ENCODE assay signal across 24 cellular contexts in the genomic region with DNA sequence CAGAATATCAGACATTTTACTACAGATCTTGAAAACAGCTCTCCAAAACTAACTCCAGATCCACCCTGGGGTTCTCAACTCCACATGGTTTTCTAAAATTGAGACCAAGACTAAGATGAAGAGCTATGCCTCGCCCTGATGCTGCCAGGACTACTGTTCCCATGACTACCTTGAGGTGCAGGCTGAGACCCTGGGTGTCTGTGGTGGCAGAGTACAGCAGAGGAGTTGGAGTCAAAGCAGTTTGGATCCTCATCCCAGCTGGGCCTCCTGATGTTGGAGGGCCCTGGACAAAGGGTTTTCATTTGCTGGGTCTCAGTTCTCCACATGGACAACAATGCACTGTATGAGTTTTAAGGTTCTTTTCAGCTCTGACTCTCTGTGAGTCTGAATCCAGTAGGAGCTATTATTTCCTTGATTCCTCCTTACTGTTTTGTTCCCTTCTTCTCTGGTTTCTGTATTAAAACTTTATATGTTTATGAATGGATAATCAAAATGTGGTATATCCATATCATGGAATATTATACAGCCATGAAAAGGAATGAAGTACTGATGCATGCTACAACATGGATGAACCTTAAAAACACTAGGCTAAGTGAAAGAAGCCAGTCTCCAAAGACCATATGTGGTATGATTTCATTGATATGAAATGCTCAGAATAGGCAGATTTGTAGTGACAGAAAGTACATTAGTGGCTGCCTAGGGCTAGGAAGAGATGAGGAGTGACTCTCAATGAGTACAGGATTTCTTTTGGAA.
"Had no signal": no experiment of that assay in that cellular context is flagged by ENCODE, and none has a peak within 500 bp of the region (broad histone marks: within the 10 kb centered on the region; RNA-seq: fewer than 3 reads in every experiment).

No MANE protein-coding gene starts in this region.

- H3K27me3 Mint-ChIP-seq: activated CD4-positive, alpha-beta memory T cell treated with anti-CD3 and anti-CD28 coated beads, Interleukin-2, amount 10 ng/mL, durations not matched to agents 7 days and 5 days; activated CD4-positive, alpha-beta T cell treated with anti-CD3 and anti-CD28 coated beads, Interleukin-2, amount 10 ng/mL, durations not matched to agents 7 days and 5 days had no signal

- H3K27me3 ChIP-seq: esophagus squamous epithelium, heart right ventricle, left lung, neutrophil, right lobe of liver, upper lobe of left lung had no signal

- H3K27ac ChIP-seq: brain microvascular endothelial cell, esophagus squamous epithelium, heart right ventricle, left lung, neutrophil, right lobe of liver, thoracic aorta, upper lobe of left lung had no signal

- DNase-seq: activated CD4-positive, alpha-beta T cell treated with anti-CD3 and anti-CD28 coated beads for 1 hour; activated CD4-positive, alpha-beta T cell treated with anti-CD3 and anti-CD28 coated beads, Interleukin-2, amount 10 ng/mL, durations not matched to agents 7 days and 5 days; activated effector memory CD4-positive, alpha-beta T cell treated with Interleukin-2 at 50 U/mL for 16 hours; activated naive CD4-positive, alpha-beta T cell treated with anti-CD3 and anti-CD28 coated beads for 36 hours; activated naive CD8-positive, alpha-beta T cell treated with anti-CD3 and anti-CD28 coated beads, Interleukin-2, amount 10 ng/mL, durations not matched to agents 7 days and 5 days; brain microvascular endothelial cell; cortex of kidney; esophagus squamous epithelium; foreskin melanocyte; heart right ventricle; kidney glomerular epithelial cell; left lung; naive B cell; nephron progenitor cell; right lobe of liver; stimulated activated CD4-positive, alpha-beta T cell treated with anti-CD3 and anti-CD28 coated beads, Interleukin-2, amount 100 ng/mL, for 48 hours; stimulated activated naive CD8-positive, alpha-beta T cell treated with anti-CD3 and anti-CD28 coated beads, Interleukin-15, Interleukin-2, amounts not matched to agents 100 U/mL and 50 U/mL, for 24 hours; T-helper 2 cell; upper lobe of left lung had no signal

- H3K9me3 ChIP-seq: neutrophil, right lobe of liver, thoracic aorta had no signal

- H3K36me3 Mint-ChIP-seq: activated naive CD8-positive, alpha-beta T cell treated with anti-CD3 and anti-CD28 coated beads, Interleukin-2, amount 10 ng/mL, durations not matched to agents 7 days and 5 days had no signal

- H3K27ac Mint-ChIP-seq: activated CD4-positive, alpha-beta memory T cell treated with anti-CD3 and anti-CD28 coated beads, Interleukin-2, amount 10 ng/mL, durations not matched to agents 7 days and 5 days; activated CD4-positive, alpha-beta T cell treated with anti-CD3 and anti-CD28 coated beads, Interleukin-2, amount 10 ng/mL, durations not matched to agents 7 days and 5 days; activated naive CD4-positive, alpha-beta T cell treated with anti-CD3 and anti-CD28 coated beads for 36 hours; activated naive CD8-positive, alpha-beta T cell treated with anti-CD3 and anti-CD28 coated beads, Interleukin-2, amount 10 ng/mL, durations not matched to agents 7 days and 5 days; mesothelial cell of epicardium; nephron progenitor cell had no signal

- H3K4me3 ChIP-seq: esophagus squamous epithelium, heart right ventricle, left lung, lung, right lobe of liver, thoracic aorta, upper lobe of left lung had no signal

- H3K4me1 ChIP-seq: esophagus squamous epithelium had no signal

- ATAC-seq: heart right ventricle; left lung; right lobe of liver; stimulated activated naive CD8-positive, alpha-beta T cell treated with anti-CD3 and anti-CD28 coated beads, Interleukin-15, Interleukin-2, amounts not matched to agents 100 U/mL and 50 U/mL, for 24 hours had no signal

- H3K4me3 Mint-ChIP-seq: activated CD4-positive, alpha-beta memory T cell treated with anti-CD3 and anti-CD28 coated beads, Interleukin-2, amount 10 ng/mL, durations not matched to agents 7 days and 5 days; activated CD4-positive, alpha-beta T cell treated with anti-CD3 and anti-CD28 coated beads, Interleukin-2, amount 10 ng/mL, durations not matched to agents 7 days and 5 days; activated naive CD4-positive, alpha-beta T cell treated with anti-CD3 and anti-CD28 coated beads for 36 hours; activated naive CD8-positive, alpha-beta T cell treated with anti-CD3 and anti-CD28 coated beads, Interleukin-2, amount 10 ng/mL, durations not matched to agents 7 days and 5 days; mesothelial cell of epicardium; naive B cell; nephron progenitor cell had no signal

- H3K36me3 ChIP-seq: brain microvascular endothelial cell, esophagus squamous epithelium, heart right ventricle, left lung, neutrophil, right lobe of liver, thoracic aorta, upper lobe of left lung had no signal
